Comparison of ENCODE assay signal across 8 cellular contexts in the genomic region with DNA sequence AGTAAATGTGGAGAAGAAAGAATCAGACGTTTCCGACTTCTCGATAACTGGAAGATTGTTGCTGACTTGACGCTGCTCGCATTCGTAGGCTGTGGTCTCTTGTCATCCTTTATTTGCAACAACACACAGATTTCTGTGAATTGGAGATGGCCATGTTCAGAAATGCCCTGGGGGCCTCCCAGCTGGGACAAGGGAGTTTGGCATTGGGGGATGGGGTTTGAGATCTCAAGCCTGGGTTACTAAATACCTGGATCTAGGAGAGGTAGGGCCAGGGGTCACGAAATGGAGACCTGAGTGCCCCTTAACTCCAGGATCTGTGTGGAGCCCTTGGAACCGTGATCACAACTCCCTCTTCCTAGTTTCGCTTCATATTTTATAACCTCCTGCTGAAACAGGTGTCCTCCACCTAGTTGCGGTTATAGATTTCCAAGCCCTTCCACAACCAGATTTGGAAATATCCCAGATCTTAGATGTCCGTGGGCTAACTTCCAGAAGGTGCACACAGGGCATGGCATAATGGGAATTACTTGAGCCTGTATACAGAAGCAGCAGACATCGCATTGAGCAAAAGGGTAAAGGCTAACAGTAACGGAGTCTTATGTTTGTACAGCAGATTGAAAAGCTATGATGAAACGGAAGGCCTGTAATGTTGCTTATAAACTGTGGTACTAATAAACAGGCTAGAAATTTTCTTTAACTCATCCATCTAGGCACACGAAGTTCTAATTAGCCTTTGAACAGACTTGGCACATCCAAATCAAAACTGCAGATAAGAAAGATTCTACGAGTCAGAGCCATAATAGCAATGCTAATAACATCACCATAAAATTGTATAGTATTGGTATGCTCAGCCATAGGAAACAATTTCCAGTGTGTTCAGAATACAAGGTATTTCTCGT. TPM values are rescaled to one million over a fixed set of nuclear protein-coding genes. Genes with fewer than 3 reads are reported as not detected.
A peak's percentile ranks its signal among the peaks of the same experiment; 100 is the strongest.
DNase-seq lines count a peak whose midpoint lies in the region; ATAC-seq and TF ChIP-seq lines count a peak whose summit lies in the region.

No MANE protein-coding gene starts in this region.

- no peaks in the 10 kb centered on the region for H3K36me3 Mint-ChIP-seq in natural killer cell
- peaks cover 6% of the 10 kb centered on the region for H3K36me3 Mint-ChIP-seq in natural killer cell treated with Interleukin-12 subunit alpha and Interleukin-12 subunit beta and Interleukin-15 and Interleukin-18, amount 100 ng/mL, for 72 hours

- TF ChIP-seq CTCF in natural killer cell (IDR thresholded peaks at IDR 0.05) (no peak), astrocyte of the spinal cord (IDR thresholded peaks at IDR 0.05; ENCODE audit: low read depth, low read length) (no peak)

- no peaks in the 10 kb centered on the region for H3K27me3 Mint-ChIP-seq in natural killer cell (ENCODE audit: low read depth in 2 of 2)
- no peaks in the 10 kb centered on the region for H3K27me3 Mint-ChIP-seq in natural killer cell treated with Interleukin-12 subunit alpha and Interleukin-12 subunit beta and Interleukin-15 and Interleukin-18, amount 100 ng/mL, for 72 hours

- intact Hi-C loops in natural killer cell (cut with micrococcal nuclease): loop anchor here (1.0 to 10.0 kb wide), 7 partner anchors 48 to 1450 kb away; a partner anchor contains a TSS

- no peak for ATAC-seq in natural killer cell
- no peak for ATAC-seq in natural killer cell treated with Interleukin-12 subunit alpha and Interleukin-12 subunit beta and Interleukin-15 and Interleukin-18, amount 100 ng/mL, for 72 hours
- no peak for ATAC-seq in HG03442 (IDR thresholded peaks at IDR 0.05; ENCODE audit: unreplicated experiment)
- no peak for ATAC-seq in HG02870 (IDR thresholded peaks at IDR 0.05; ENCODE audit: unreplicated experiment)

- DNase-seq in natural killer cell: peak; percentile 22
- no peak for DNase-seq in natural killer cell treated with Interleukin-12 subunit alpha and Interleukin-12 subunit beta and Interleukin-15 and Interleukin-18, amount 100 ng/mL, for 72 hours (ENCODE audit: low spot score)
- DNase-seq in RKO (ENCODE audit: low spot score): peak; percentile 31
- DNase-seq in astrocyte of the spinal cord (ENCODE audit: low read depth, low spot score): no peak
- peak; percentile 27 for DNase-seq in iPS-NIHi11 (ENCODE audit: low spot score)
- peak; percentile 24 to 35 for DNase-seq in stimulated activated CD4-positive, alpha-beta T cell treated with anti-CD3 and anti-CD28 coated beads, Interleukin-2, amount 100 ng/mL, for 24 hours

- in situ Hi-C loops in astrocyte of the spinal cord (cut with HindIII; ENCODE audit: low sequenced_read_pairs): no loop called here

- peaks cover 20 to 21% of the 10 kb centered on the region in 2 donors for H3K4me1 Mint-ChIP-seq in natural killer cell
- peaks cover 19 to 28% of the 10 kb centered on the region in 2 donors for H3K4me1 Mint-ChIP-seq in natural killer cell treated with Interleukin-12 subunit alpha and Interleukin-12 subunit beta and Interleukin-15 and Interleukin-18, amount 100 ng/mL, for 72 hours (ENCODE audit: low read depth in 2 of 2)

- H3K27ac Mint-ChIP-seq in natural killer cell: no peak overlapping the region
- no peak overlapping the region for H3K27ac Mint-ChIP-seq in natural killer cell treated with Interleukin-12 subunit alpha and Interleukin-12 subunit beta and Interleukin-15 and Interleukin-18, amount 100 ng/mL, for 72 hours

- no peaks in the 10 kb centered on the region for H3K9me3 Mint-ChIP-seq in natural killer cell
- no peaks in the 10 kb centered on the region for H3K9me3 Mint-ChIP-seq in natural killer cell treated with Interleukin-12 subunit alpha and Interleukin-12 subunit beta and Interleukin-15 and Interleukin-18, amount 100 ng/mL, for 72 hours

- H3K4me3 Mint-ChIP-seq in natural killer cell: no peak overlapping the region
- no peak overlapping the region for H3K4me3 Mint-ChIP-seq in natural killer cell treated with Interleukin-12 subunit alpha and Interleukin-12 subunit beta and Interleukin-15 and Interleukin-18, amount 100 ng/mL, for 72 hours

- H3K4me3 ChIP-seq in astrocyte of the spinal cord (ENCODE audit: low read depth, low read length): peak overlapping the region; percentile 88

RNA-seq across cellular contexts. Expression of a gene that starts 1.0 kb away (rescaled TPM):
- total RNA-seq in natural killer cell: 10 to 100 TPM; 38.0 to 43.0 (median 41.8) TPM
- 10 to 100 TPM; 18.0 to 19.4 TPM for total RNA-seq in natural killer cell treated with Interleukin-12 subunit alpha and Interleukin-12 subunit beta and Interleukin-15 and Interleukin-18, amount 100 ng/mL, for 72 hours

RNA-seq across cellular contexts. Expression of a gene that starts 48.6 kb away (rescaled TPM):
- 10 to 100 TPM; 55.3 to 77.6 (median 61.0) TPM for total RNA-seq in natural killer cell
- total RNA-seq in natural killer cell treated with Interleukin-12 subunit alpha and Interleukin-12 subunit beta and Interleukin-15 and Interleukin-18, amount 100 ng/mL, for 72 hours: 10 to 100 TPM; 97.3 to 98.0 TPM

RNA-seq across cellular contexts. Expression of a gene that starts 49.4 kb away (rescaled TPM):
- 10 to 100 TPM; 26.3 to 31.9 (median 30.0) TPM for total RNA-seq in natural killer cell
- total RNA-seq in natural killer cell treated with Interleukin-12 subunit alpha and Interleukin-12 subunit beta and Interleukin-15 and Interleukin-18, amount 100 ng/mL, for 72 hours: 10 to 100 TPM; 44.7 to 76.8 TPM

Comparison
In these comparisons a context has a peak if more than half of its experiments do, and no peak if none do; other contexts are left out.
1. DNase-seq: peak in natural killer cell (single experiment), RKO (single experiment), iPS-NIHi11 (single experiment) and stimulated activated CD4-positive, alpha-beta T cell treated with anti-CD3 and anti-CD28 coated beads, Interleukin-2, amount 100 ng/mL, for 24 hours (2 of 2); none in natural killer cell treated with Interleukin-12 subunit alpha and Interleukin-12 subunit beta and Interleukin-15 and Interleukin-18, amount 100 ng/mL, for 72 hours (single experiment) and astrocyte of the spinal cord (single experiment).